8 cellular contexts compared by ENCODE assay signal in the genomic region with DNA sequence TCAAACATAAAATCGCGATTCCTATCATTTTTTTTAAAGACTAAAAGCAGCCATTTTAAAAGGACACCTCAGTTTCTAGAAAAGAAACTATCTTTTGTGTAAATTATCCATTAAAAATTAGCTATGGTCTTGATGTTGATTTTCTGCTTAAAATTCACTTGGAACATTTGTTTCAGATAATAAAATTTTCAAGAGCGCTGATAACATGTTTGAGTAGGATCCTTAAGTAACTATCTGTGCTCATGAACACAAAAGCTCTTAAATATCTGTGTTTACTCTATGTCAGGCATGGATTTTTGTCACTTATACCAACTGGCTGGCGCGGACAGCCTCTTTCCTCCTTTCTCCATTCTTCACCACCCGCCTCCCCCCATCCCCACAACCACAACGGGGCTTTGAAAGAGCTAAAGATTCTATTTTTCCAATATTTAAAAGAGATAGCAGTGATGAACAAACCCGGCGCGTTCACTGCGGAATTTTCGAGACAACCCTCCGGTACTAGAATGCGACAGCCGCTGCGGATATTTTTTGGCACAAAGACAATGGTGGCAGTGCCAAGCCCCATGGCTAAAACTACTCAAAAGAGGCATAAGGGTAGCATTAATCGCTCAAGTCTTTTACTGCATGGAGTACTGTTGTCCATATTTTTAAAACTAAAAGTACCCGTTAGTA.
DNase-seq lines count a peak whose midpoint lies in the region; ATAC-seq and TF ChIP-seq lines count a peak whose summit lies in the region.

No MANE protein-coding gene starts in this region.

- H3K4me3 Mint-ChIP-seq in activated CD4-positive, alpha-beta T cell treated with anti-CD3 and anti-CD28 coated beads for 36 hours, result no peak overlapping the region

- no peaks in the 10 kb centered on the region for H3K36me3 Mint-ChIP-seq in activated CD4-positive, alpha-beta T cell treated with anti-CD3 and anti-CD28 coated beads for 36 hours (ENCODE audit: low read depth)
- H3K36me3 Mint-ChIP-seq in activated naive CD4-positive, alpha-beta T cell treated with anti-CD3 and anti-CD28 coated beads, Interleukin-2, amount 50 U/mL, for 72 hours, result no peaks in the 10 kb centered on the region

- H3K27me3 ChIP-seq in fibroblast of lung (ENCODE audit: control insufficient read depth, insufficient read depth, low read length) (no peaks in the 10 kb centered on the region), skeletal muscle tissue (ENCODE audit: control insufficient read depth in 3 of 3, insufficient read depth in 3 of 3, low read length in 3 of 3) (no peaks in the 10 kb centered on the region)

- H3K9me3 ChIP-seq in fibroblast of lung (ENCODE audit: control insufficient read depth, insufficient read depth, low read depth, low read length) (no peaks in the 10 kb centered on the region), skeletal muscle tissue (ENCODE audit: control insufficient read depth in 3 of 3, low read length in 3 of 3) (no peaks in the 10 kb centered on the region)

- no peaks in the 10 kb centered on the region for H3K9me3 Mint-ChIP-seq in activated CD4-positive, alpha-beta T cell treated with anti-CD3 and anti-CD28 coated beads for 36 hours (ENCODE audit: low read depth)
- no peaks in the 10 kb centered on the region for H3K9me3 Mint-ChIP-seq in activated naive CD4-positive, alpha-beta T cell treated with anti-CD3 and anti-CD28 coated beads, Interleukin-2, amount 50 U/mL, for 72 hours

- peaks cover 10% of the 10 kb centered on the region for H3K4me1 ChIP-seq in fibroblast of lung (ENCODE audit: control insufficient read depth, extremely low read depth, insufficient read depth, low read length)
- H3K4me1 ChIP-seq in skeletal muscle tissue (ENCODE audit: control insufficient read depth in 3 of 3, insufficient read depth in 3 of 3, low read length in 3 of 3), result peaks cover 13 to 36% (median 16%) of the 10 kb centered on the region in 3 donors

- CTCF ChIA-PET in activated CD4-positive, alpha-beta T cell treated with anti-CD3 and anti-CD28 coated beads for 36 hours (lab: Charles Lee), result interaction anchor here (0.6 to 1.1 kb wide), 3 partner anchors 8 to 486 kb away, joined by 3 to 5 read pairs (median 4); no protein-coding TSS in a partner anchor

- POLR2A ChIA-PET in activated CD4-positive, alpha-beta T cell treated with anti-CD3 and anti-CD28 coated beads for 36 hours (lab: Charles Lee), result no interaction called here

- H3K27ac ChIP-seq in fibroblast of lung (ENCODE audit: insufficient read depth, low read length) (peak overlapping the region; percentile 9), skeletal muscle tissue (ENCODE audit: low read depth, low read length) (peak overlapping the region; percentile 67)

- peaks cover 7% of the 10 kb centered on the region for H3K79me2 ChIP-seq in fibroblast of lung (ENCODE audit: control insufficient read depth, insufficient read depth, low read length)

- H3K36me3 ChIP-seq in fibroblast of lung (ENCODE audit: control insufficient read depth, insufficient read depth, low read length) (no peaks in the 10 kb centered on the region), skeletal muscle tissue (ENCODE audit: control insufficient read depth in 3 of 3, insufficient read depth in 3 of 3, low read length in 3 of 3) (no peaks in the 10 kb centered on the region)

- DNase-seq in NCI-H1048 (lab: John Stamatoyannopoulos, UW) (peak; percentile 27), NCI-H446 treated with DMSO at 0.1 percent for 48 hours (lab: John Stamatoyannopoulos, UW) (peak; percentile 75), fibroblast of lung (ENCODE audit: low read depth in 2 of 2) (no peak), HuH-7 (ENCODE audit: low spot score) (no peak), T1000 (lab: John Stamatoyannopoulos, UW) (no peak)
- no peak for DNase-seq in activated CD4-positive, alpha-beta T cell treated with anti-CD3 and anti-CD28 coated beads for 36 hours
- DNase-seq in activated naive CD4-positive, alpha-beta T cell treated with anti-CD3 and anti-CD28 coated beads, Interleukin-2, amount 50 U/mL, for 72 hours (ENCODE audit: low spot score in 2 of 2), result no peak

- peaks cover 11% of the 10 kb centered on the region for H3K27me3 Mint-ChIP-seq in activated CD4-positive, alpha-beta T cell treated with anti-CD3 and anti-CD28 coated beads for 36 hours

- ATAC-seq in activated CD4-positive, alpha-beta T cell treated with anti-CD3 and anti-CD28 coated beads for 36 hours, result no peak
- no peak for ATAC-seq in activated naive CD4-positive, alpha-beta T cell treated with anti-CD3 and anti-CD28 coated beads, Interleukin-2, amount 50 U/mL, for 72 hours

- TF ChIP-seq CTCF in fibroblast of lung (conservative IDR thresholded peaks at IDR 0.05 in 1 of 2, IDR thresholded peaks at IDR 0.05 in 1 of 2; ENCODE audit: low read depth in 1 of 2, low read length in 2 of 2), result no peak

- H3K4me1 Mint-ChIP-seq in activated CD4-positive, alpha-beta T cell treated with anti-CD3 and anti-CD28 coated beads for 36 hours, result peaks cover 2% of the 10 kb centered on the region

- no peak overlapping the region for H2AFZ ChIP-seq in fibroblast of lung (ENCODE audit: low read length)

- H4K20me1 ChIP-seq in fibroblast of lung (ENCODE audit: control insufficient read depth, extremely low read depth, insufficient read depth, low read length), result no peaks in the 10 kb centered on the region

- intact Hi-C loops in activated CD4-positive, alpha-beta T cell treated with anti-CD3 and anti-CD28 coated beads for 36 hours (cut with DNase I, micrococcal nuclease), result no loop called here

- no peak overlapping the region for H3K27ac Mint-ChIP-seq in activated CD4-positive, alpha-beta T cell treated with anti-CD3 and anti-CD28 coated beads for 36 hours
- no peak overlapping the region for H3K27ac Mint-ChIP-seq in activated naive CD4-positive, alpha-beta T cell treated with anti-CD3 and anti-CD28 coated beads, Interleukin-2, amount 50 U/mL, for 72 hours

- H3K9ac ChIP-seq in fibroblast of lung (ENCODE audit: insufficient read depth, low read length), result no peak overlapping the region
- H3K9ac ChIP-seq in skeletal muscle tissue (ENCODE audit: low read depth in 1 of 3, low read length in 3 of 3), result peak overlapping the region; percentile 63 to 73 (median 66)

- H3K4me2 ChIP-seq in fibroblast of lung (ENCODE audit: extremely low read depth, insufficient read depth, low read length), result peak overlapping the region; percentile 72

- H3K4me3 ChIP-seq in fibroblast of lung (replicated peaks in 1 of 4; ENCODE audit: control extremely low read depth in 1 of 4, insufficient read depth in 1 of 4, low read depth in 3 of 4, low read length in 4 of 4) (peak overlapping the region in 3 of 4 experiments; percentile 3 to 53 (median 35)), skeletal muscle tissue (ENCODE audit: low read length in 3 of 3) (peak overlapping the region; percentile 35 to 65 (median 63))

Comparison
In these comparisons a context has a peak if more than half of its experiments do, and no peak if none do; other contexts are left out.
1. DNase-seq: peak in NCI-H1048 (single experiment) and NCI-H446 treated with DMSO at 0.1 percent for 48 hours (single experiment); none in fibroblast of lung (0 of 2), HuH-7 (single experiment), activated CD4-positive, alpha-beta T cell treated with anti-CD3 and anti-CD28 coated beads for 36 hours (single experiment), activated naive CD4-positive, alpha-beta T cell treated with anti-CD3 and anti-CD28 coated beads, Interleukin-2, amount 50 U/mL, for 72 hours (0 of 2) and T1000 (single experiment).